Comparison of ENCODE assay signal across 1 cellular context in the genomic region with DNA sequence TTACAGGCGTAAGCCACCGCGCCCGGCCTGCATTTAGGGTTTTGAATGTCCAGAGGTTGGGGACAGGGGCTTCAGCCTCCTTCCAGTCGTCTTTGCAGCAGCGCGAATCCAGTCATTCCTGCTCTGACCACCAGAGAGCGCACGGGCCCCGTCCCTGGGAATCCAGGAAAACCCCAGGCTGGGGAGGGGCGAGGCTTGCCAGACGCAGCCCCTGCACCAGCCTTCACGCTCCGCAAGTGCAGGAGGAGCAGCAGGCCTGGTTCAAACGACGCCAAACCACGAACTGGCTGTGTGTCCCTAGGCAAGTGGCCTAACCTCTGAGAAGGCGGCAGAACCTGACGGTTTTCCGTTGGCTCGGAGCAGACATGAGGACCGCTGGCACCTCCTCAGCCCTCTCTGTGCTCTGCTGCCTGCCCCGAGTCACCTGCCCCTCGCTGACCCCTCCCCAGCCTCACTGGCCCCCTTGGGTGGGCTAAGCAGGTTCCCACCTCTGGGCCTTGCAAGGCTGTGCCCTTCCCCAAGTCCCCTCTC.
TF ChIP-seq lines count a peak whose summit lies in the region.

No MANE protein-coding gene starts in this region.

TF ChIP-seq in WTC11, 78 proteins besides CTCF, POLR2A, EP300 and RAD21 (continued from another document):
- no peak for TF ChIP-seq ZSCAN18 (CRISPR knock-in tag; IDR thresholded peaks at IDR 0.05)
- TF ChIP-seq ZMAT4 (CRISPR knock-in tag; IDR thresholded peaks at IDR 0.05) = no peak
- peak; percentile 62; the same call in 1 of the 2 replicates for TF ChIP-seq FOXP1 (CRISPR knock-in tag; IDR thresholded peaks at IDR 0.05; ENCODE audit: borderline replicate concordance)
- TF ChIP-seq RORB (CRISPR knock-in tag; IDR thresholded peaks at IDR 0.05) = no peak
- no peak for TF ChIP-seq RELA (CRISPR knock-in tag; IDR thresholded peaks at IDR 0.05; ENCODE audit: borderline replicate concordance)
- no peak for TF ChIP-seq GTF2I (CRISPR knock-in tag; conservative IDR thresholded peaks at IDR 0.05)
- no peak for TF ChIP-seq ELF4 (CRISPR knock-in tag; IDR thresholded peaks at IDR 0.05; ENCODE audit: low read depth)
- 0 out of 2 replicates have a peak, but pooled peaks have one; percentile 29 for TF ChIP-seq E2F5 (CRISPR knock-in tag; IDR thresholded peaks at IDR 0.05)
- TF ChIP-seq PRRX2 (CRISPR knock-in tag; IDR thresholded peaks at IDR 0.05) = no peak
- TF ChIP-seq ZNF423 (CRISPR knock-in tag; IDR thresholded peaks at IDR 0.05) = no peak
- no peak for TF ChIP-seq MYBL2 (CRISPR knock-in tag; IDR thresholded peaks at IDR 0.05)
- TF ChIP-seq CREB1 (CRISPR knock-in tag; IDR thresholded peaks at IDR 0.05) = no peak; the same call in 1 of the 2 replicates
- no peak for TF ChIP-seq TP53 (CRISPR knock-in tag; IDR thresholded peaks at IDR 0.05)
- no peak for TF ChIP-seq NR2C2 (CRISPR knock-in tag; IDR thresholded peaks at IDR 0.05)
- TF ChIP-seq, protein P1, sequence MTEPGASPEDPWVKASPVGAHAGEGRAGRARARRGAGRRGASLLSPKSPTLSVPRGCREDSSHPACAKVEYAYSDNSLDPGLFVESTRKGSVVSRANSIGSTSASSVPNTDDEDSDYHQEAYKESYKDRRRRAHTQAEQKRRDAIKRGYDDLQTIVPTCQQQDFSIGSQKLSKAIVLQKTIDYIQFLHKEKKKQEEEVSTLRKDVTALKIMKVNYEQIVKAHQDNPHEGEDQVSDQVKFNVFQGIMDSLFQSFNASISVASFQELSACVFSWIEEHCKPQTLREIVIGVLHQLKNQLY (CRISPR knock-in tag; IDR thresholded peaks at IDR 0.05) = no peak
- TF ChIP-seq SP1 (CRISPR knock-in tag; conservative IDR thresholded peaks at IDR 0.05) = peak; percentile 65; the same call in 1 of the 2 replicates
- no peak for TF ChIP-seq ATF2 (CRISPR knock-in tag; IDR thresholded peaks at IDR 0.05; ENCODE audit: borderline replicate concordance, low read depth)
- no peak for TF ChIP-seq ZBTB21 (CRISPR knock-in tag; IDR thresholded peaks at IDR 0.05; ENCODE audit: borderline replicate concordance)
- peak; percentile 77 for TF ChIP-seq ETV6 (CRISPR knock-in tag; IDR thresholded peaks at IDR 0.05)
- TF ChIP-seq FOXP4 (CRISPR knock-in tag; IDR thresholded peaks at IDR 0.05) = peak; percentile 76
TF ChIP-seq in WTC11: peak in this region for 14.
